2 cellular contexts compared by ENCODE assay signal in genomic region chr2:64045938-64046337, GRCh38.
TF ChIP-seq lines count a peak whose summit lies in the region.

No MANE protein-coding gene starts in this region.

TF ChIP-seq in K562, 482 proteins besides CTCF, POLR2A, EP300 and RAD21:
- TF ChIP-seq ZBTB40 (IDR thresholded peaks at IDR 0.05) (peak; percentile 66), ZBTB40 (CRISPR knock-in tag; IDR thresholded peaks at IDR 0.05) (no peak), NONO (IDR thresholded peaks at IDR 0.05; ENCODE audit: low read depth in 2 of 2, low read length in 1 of 2) (no peak)

TF ChIP-seq in GM12891, 5 proteins besides CTCF, POLR2A, EP300 and RAD21:
- TF ChIP-seq POU2F2 (IDR thresholded peaks at IDR 0.05; ENCODE audit: low read depth, low read length) (no peak), POLR2AphosphoS5 (IDR thresholded peaks at IDR 0.05; ENCODE audit: low read depth, low read length) (no peak), SPI1 (IDR thresholded peaks at IDR 0.05; ENCODE audit: low read depth, low read length) (no peak), PAX5 (IDR thresholded peaks at IDR 0.05; ENCODE audit: insufficient read depth, low read length, severe bottlenecking) (no peak), TAF1 (IDR thresholded peaks at IDR 0.05; ENCODE audit: low read depth, low read length) (no peak)
